In genomic region chr7:152054377-152055230, GRCh38 we compare ENCODE assay signal across 13 cellular contexts. TPM values are rescaled to one million over a fixed set of nuclear protein-coding genes. Genes with fewer than 3 reads are reported as not detected.
A peak's percentile ranks its signal among the peaks of the same experiment; 100 is the strongest.
DNase-seq lines count a peak whose midpoint lies in the region; ATAC-seq and TF ChIP-seq lines count a peak whose summit lies in the region.
"Had no signal": no experiment of that assay in that cellular context is flagged by ENCODE, and none has a peak within 500 bp of the region (broad histone marks: within the 10 kb centered on the region; RNA-seq: fewer than 3 reads in every experiment).

No MANE protein-coding gene starts in this region.

- TF ChIP-seq POLR2A in gastrocnemius medialis (IDR thresholded peaks at IDR 0.05) (no peak), transverse colon (IDR thresholded peaks at IDR 0.05) (no peak)

- H3K9me3 ChIP-seq in right cardiac atrium (ENCODE audit: control insufficient read depth, low read length) (no peaks in the 10 kb centered on the region), gastrocnemius medialis (no peaks in the 10 kb centered on the region), PC-3 (ENCODE audit: low read length) (no peaks in the 10 kb centered on the region), transverse colon (no peaks in the 10 kb centered on the region)
- H3K9me3 ChIP-seq: HAP-1 had no signal

- in situ Hi-C loops in gastrocnemius medialis (cut with MboI; ENCODE audit: low sequenced_read_pairs in 4 of 4) (no loop called here), transverse colon (cut with MboI; ENCODE audit: low pct_ligation_motif_present in 1 of 4, low pct_unique_long_range_greater_than_20kb in 1 of 4, low sequenced_read_pairs in 3 of 4) (no loop called here)

- H3F3A ChIP-seq in PC-3 (ENCODE audit: low read length, unreplicated experiment), result no peaks in the 10 kb centered on the region

- H3K27ac ChIP-seq in right cardiac atrium (ENCODE audit: low read length), result no peak overlapping the region
- H3K27ac ChIP-seq in gastrocnemius medialis, result peak overlapping the region in 3 of 4 donors; percentile 11 to 52 (median 17)
- no peak overlapping the region for H3K27ac ChIP-seq in PC-3 (ENCODE audit: low read length)
- no peak overlapping the region for H3K27ac ChIP-seq in transverse colon
- H3K27ac ChIP-seq: parathyroid adenoma had no signal

- no peaks in the 10 kb centered on the region for H3K27me3 ChIP-seq in right cardiac atrium (ENCODE audit: control insufficient read depth, insufficient read depth)
- no peaks in the 10 kb centered on the region for H3K27me3 ChIP-seq in gastrocnemius medialis
- H3K27me3 ChIP-seq in PC-3 (ENCODE audit: low read length), result no peaks in the 10 kb centered on the region
- H3K27me3 ChIP-seq in transverse colon, result no peaks in the 10 kb centered on the region
- H3K27me3 ChIP-seq: tibial nerve had no signal

- no peak for TF ChIP-seq EP300 in transverse colon (IDR thresholded peaks at IDR 0.05; ENCODE audit: low read depth)

- no peaks in the 10 kb centered on the region for H3K9me2 ChIP-seq in PC-3 (replicated peaks; ENCODE audit: low read length)

- CTCF ChIA-PET in PC-3 (lab: Charles Lee), result no interaction called here

- TF ChIP-seq CTCF in gastrocnemius medialis (IDR thresholded peaks at IDR 0.05 in 4 of 5, conservative IDR thresholded peaks at IDR 0.05 in 1 of 5) (no peak), PC-3 (conservative IDR thresholded peaks at IDR 0.05; ENCODE audit: low read depth, low read length) (no peak), transverse colon (IDR thresholded peaks at IDR 0.05) (no peak)

- no peaks in the 10 kb centered on the region for H4K20me1 ChIP-seq in PC-3 (ENCODE audit: low read length)

- no TSS peak for BruUV-seq in PC-3 (replicated peaks; lab: Mats Ljungman, UMichigan)

- ATAC-seq in right cardiac atrium, result peak; percentile 54 to 80
- peak; percentile 71 to 83 for ATAC-seq in gastrocnemius medialis
- no peak for ATAC-seq in PC-3
- ATAC-seq in HG02759 (IDR thresholded peaks at IDR 0.05; ENCODE audit: unreplicated experiment), result no peak
- ATAC-seq: left colon had no signal

- intact Hi-C loops in right cardiac atrium (cut with DNase I) (no loop called here), gastrocnemius medialis (cut with DNase I; ENCODE audit: low total_unique reads) (no loop called here), PC-3 (cut with micrococcal nuclease) (no loop called here), transverse colon (cut with DNase I; ENCODE audit: low total_unique reads) (no loop called here)

- 70% methylated on average over 8 of the region's 8 CpGs for WGBS in right cardiac atrium
- 77 to 85% methylated on average over 5 to 8 of the region's 8 CpGs for WGBS in transverse colon (ENCODE audit: low coverage in 1 of 2), 2 donors

- H2AFZ ChIP-seq in PC-3 (ENCODE audit: low read length), result no peak overlapping the region
- H2AFZ ChIP-seq: parathyroid adenoma had no signal

- H3K9ac ChIP-seq in PC-3 (ENCODE audit: low read length), result no peak overlapping the region
- H3K9ac ChIP-seq: parathyroid adenoma had no signal

- peak; percentile 58 for DNase-seq in Daoy (ENCODE audit: low read depth)
- peak; percentile 54 for DNase-seq in astrocyte of the hippocampus (ENCODE audit: low read depth, low spot score)
- peak in 2 of 3 donors; percentile 37 to 68 for DNase-seq in right cardiac atrium
- peak in 1 of 2 donors; percentile 56 for DNase-seq in gastrocnemius medialis
- DNase-seq in SW480 (ENCODE audit: low spot score), result no peak
- no peak for DNase-seq in PC-3
- DNase-seq in transverse colon, result no peak
- DNase-seq: left colon, NCI-H345 had no signal

- H3K4me3 ChIP-seq in right cardiac atrium (ENCODE audit: low read length), result no peak overlapping the region
- H3K4me3 ChIP-seq in gastrocnemius medialis, result no peak overlapping the region
- H3K4me3 ChIP-seq in PC-3 (ENCODE audit: low read length), result no peak overlapping the region
- H3K4me3 ChIP-seq in transverse colon, result no peak overlapping the region
- H3K4me3 ChIP-seq: HAP-1, tibial nerve had no signal

- POLR2A ChIA-PET in PC-3 (lab: Charles Lee; ENCODE audit: unreplicated experiment), result no interaction called here

- H3K4me1 ChIP-seq in right cardiac atrium (ENCODE audit: control insufficient read depth, insufficient read depth, low read length) (peaks cover 5% of the 10 kb centered on the region), gastrocnemius medialis (peaks cover 19 to 42% of the 10 kb centered on the region in 2 donors), PC-3 (ENCODE audit: insufficient read depth, low read length) (no peaks in the 10 kb centered on the region), transverse colon (peaks cover 0 to 4% (median 0%) of the 10 kb centered on the region in 4 donors)
- H3K4me1 ChIP-seq: parathyroid adenoma had no signal

- no peak overlapping the region for H3K4me2 ChIP-seq in PC-3 (ENCODE audit: low read length)

- no peaks in the 10 kb centered on the region for H3K36me3 ChIP-seq in gastrocnemius medialis
- H3K36me3 ChIP-seq in PC-3 (ENCODE audit: low read depth, low read length), result no peaks in the 10 kb centered on the region; the same call in 1 of the 2 replicates
- no peaks in the 10 kb centered on the region for H3K36me3 ChIP-seq in transverse colon
- H3K36me3 ChIP-seq: HAP-1, tibial nerve had no signal

- H3K79me2 ChIP-seq in PC-3 (ENCODE audit: low read length), result peaks cover 5% of the 10 kb centered on the region; the same call in 1 of the 2 replicates

RNA-seq across cellular contexts. Expression of gene GALNT11, which starts 29.1 kb away (rescaled TPM):
- total RNA-seq in Daoy (2014; rRNA removed; shearing (Covaris generic)), result 29.1 and 41.2 TPM in 2 replicates
- total RNA-seq in right cardiac atrium, result 10 to 100 TPM; 23.5 to 26.8 (median 26.1) TPM
- 18.1 TPM for polyA plus RNA-seq in right cardiac atrium
- 10 to 100 TPM; 16.3 to 49.1 (median 20.1) TPM for total RNA-seq in gastrocnemius medialis
- 18.1 and 19.5 TPM in 2 replicates for total RNA-seq in PC-3 (2014; rRNA removed)
- total RNA-seq in transverse colon, result 10 to 100 TPM; 14.7 to 36.2 (median 24.0) TPM

Comparison
In these comparisons a context has a peak if more than half of its experiments do, and no peak if none do; other contexts are left out.
1. DNase-seq: peak in Daoy (single experiment), astrocyte of the hippocampus (single experiment) and right cardiac atrium (2 of 3); none in SW480 (single experiment), PC-3 (single experiment) and transverse colon (single experiment).
2. ATAC-seq: peak in right cardiac atrium (2 of 2) and gastrocnemius medialis (2 of 2); none in PC-3 (single experiment) and HG02759 (single experiment).
3. H3K27ac ChIP-seq: peak in gastrocnemius medialis (3 of 4); none in right cardiac atrium (single experiment), PC-3 (single experiment) and transverse colon (0 of 4).